ENCODE assay signal across 8 cellular contexts in genomic region chr1:32394141-32394889, GRCh38. TPM values are rescaled to one million over a fixed set of nuclear protein-coding genes. Genes with fewer than 3 reads are reported as not detected.
DNase-seq lines count a peak whose midpoint lies in the region; ATAC-seq and TF ChIP-seq lines count a peak whose summit lies in the region.

TSS of gene BSDC1 (minus strand) at chr1:32394441. CDS start at chr1:32394414, 27 bp downstream.

- BruUV-seq in PC-3 (replicated peaks; lab: Mats Ljungman, UMichigan) = no TSS peak

- intact Hi-C loops in PC-3 (cut with micrococcal nuclease) = loop anchor here (1.0 kb wide), 1 partner anchor 43 kb away; no protein-coding TSS in a partner anchor

- H3K27ac ChIP-seq in PC-3 (ENCODE audit: low read length) = peak within 1 kb of the TSS; percentile 53

- H3K9ac ChIP-seq in PC-3 (ENCODE audit: low read length) = peak within 1 kb of the TSS; percentile 83

- peak within 1 kb of the TSS; percentile 90 for H2AFZ ChIP-seq in PC-3 (ENCODE audit: low read length)

- 0 out of 2 replicates have a peak, but pooled peaks have one; percentile 5 for TF ChIP-seq EP300 in Ishikawa (IDR thresholded peaks at IDR 0.05; ENCODE audit: borderline replicate concordance)

- no peaks in the 10 kb centered on the region for H3K27me3 ChIP-seq in PC-3 (ENCODE audit: low read length)
- no peaks in the 10 kb centered on the region for H3K27me3 ChIP-seq in mononuclear cell (ENCODE audit: insufficient read depth, low read length)

- peak; percentile 97 for DNase-seq in DMS114 treated with DMSO at 0.1 percent for 48 hours (lab: John Stamatoyannopoulos, UW; ENCODE audit: unreplicated experiment)
- DNase-seq in PC-3 = peak; percentile 99
- peak; percentile 99 for DNase-seq in activated T-cell treated with anti-CD3 and anti-CD28 coated beads for 48 hours (ENCODE audit: low read depth)
- DNase-seq in epithelial cell of esophagus (ENCODE audit: low read depth) = peak; percentile 98
- DNase-seq in stimulated activated CD8-positive, alpha-beta memory T cell treated with anti-CD3 and anti-CD28 coated beads, Interleukin-4, amount 100 ng/mL, for 1 hour (ENCODE audit: low read depth in 2 of 2, low spot score in 1 of 2) = peak; percentile 89 to 95

- no peaks in the 10 kb centered on the region for H3K9me2 ChIP-seq in PC-3 (replicated peaks; ENCODE audit: low read length)

- H3K4me2 ChIP-seq in PC-3 (ENCODE audit: low read length) = peak within 1 kb of the TSS; percentile 93

- H3K79me2 ChIP-seq in PC-3 (ENCODE audit: low read length) = peaks cover 43% of the 10 kb centered on the region

- H3K9me3 ChIP-seq in PC-3 (ENCODE audit: low read length) (no peaks in the 10 kb centered on the region), mononuclear cell (ENCODE audit: low read depth, low read length) (no peaks in the 10 kb centered on the region)

- H3F3A ChIP-seq in PC-3 (ENCODE audit: low read length, unreplicated experiment) = no peaks in the 10 kb centered on the region

- POLR2A ChIA-PET in PC-3 (lab: Charles Lee; ENCODE audit: unreplicated experiment) = interaction anchor here (0.5 to 1.3 kb wide), 5 partner anchors 14 to 981 kb away, joined by 3 to 6 read pairs (median 3); partner anchors contain the start of gene MARCKSL1

- H3K4me3 ChIP-seq in PC-3 (ENCODE audit: low read length) = peak within 1 kb of the TSS; percentile 87
- peak within 1 kb of the TSS; percentile 92 for H3K4me3 ChIP-seq in epithelial cell of esophagus (ENCODE audit: low read length)
- H3K4me3 ChIP-seq in mononuclear cell (ENCODE audit: low read length) = peak within 1 kb of the TSS; percentile 67

- no peak for TF ChIP-seq RAD21 in Ishikawa (IDR thresholded peaks at IDR 0.05; ENCODE audit: low read depth)

- H3K36me3 ChIP-seq in PC-3 (ENCODE audit: low read depth, low read length) = peaks cover 10% of the 10 kb centered on the region; the same call in 1 of the 2 replicates

- peak; percentile 96 for ATAC-seq in GM21576 (IDR thresholded peaks at IDR 0.05; ENCODE audit: unreplicated experiment)
- peak; percentile 94 for ATAC-seq in PC-3

- H4K20me1 ChIP-seq in PC-3 (ENCODE audit: low read length) = 0 out of 2 replicates have a peak, but pooled peaks cover 3% of the 10 kb centered on the region

- CTCF ChIA-PET in PC-3 (lab: Charles Lee) = interaction anchor here (0.5 to 0.7 kb wide), 2 partner anchors 178 to 217 kb away, joined by 3 to 16 read pairs; no protein-coding TSS in a partner anchor

- peaks cover 14% of the 10 kb centered on the region for H3K4me1 ChIP-seq in PC-3 (ENCODE audit: insufficient read depth, low read length)
- peaks cover 51% of the 10 kb centered on the region for H3K4me1 ChIP-seq in mononuclear cell (ENCODE audit: insufficient read depth, low read length)

- no peak for TF ChIP-seq CTCF in PC-3 (conservative IDR thresholded peaks at IDR 0.05; ENCODE audit: low read depth, low read length)
- no peak for TF ChIP-seq CTCF in epithelial cell of esophagus (IDR thresholded peaks at IDR 0.05; ENCODE audit: insufficient read depth, low read depth, low read length, missing control alignments)

TF ChIP-seq in Ishikawa, 13 proteins besides CTCF, POLR2A, EP300 and RAD21:
- TF ChIP-seq ZBTB7A (IDR thresholded peaks at IDR 0.05; ENCODE audit: low read depth) (no peak), MAX (IDR thresholded peaks at IDR 0.05) (peak; percentile 40; the same call in 1 of the 2 replicates), TEAD4 (IDR thresholded peaks at IDR 0.05) (no peak), NFIC (IDR thresholded peaks at IDR 0.05) (no peak), CREB1 (IDR thresholded peaks at IDR 0.05; ENCODE audit: low read depth) (peak; percentile 65; the same call in 1 of the 2 replicates), FOXM1 (IDR thresholded peaks at IDR 0.05; ENCODE audit: borderline replicate concordance, low read depth) (no peak), EGR1 (IDR thresholded peaks at IDR 0.05) (no peak; the same call in 1 of the 2 replicates), CEBPB (IDR thresholded peaks at IDR 0.05) (peak; percentile 23; the same call in 1 of the 2 replicates), YY1 (IDR thresholded peaks at IDR 0.05; ENCODE audit: low read depth) (peak; percentile 97), TCF12 (IDR thresholded peaks at IDR 0.05; ENCODE audit: low read depth) (no peak; the same call in 1 of the 2 replicates), REST (IDR thresholded peaks at IDR 0.05; ENCODE audit: low read depth) (0 out of 2 replicates have a peak, but pooled peaks have one; percentile 15), USF1 (IDR thresholded peaks at IDR 0.05) (no peak), TAF1 (IDR thresholded peaks at IDR 0.05; ENCODE audit: low read depth) (peak; percentile 74)

RNA-seq across cellular contexts. Expression of gene BSDC1, which starts in this region (rescaled TPM):
- 59.8 and 68.5 TPM in 2 replicates for total RNA-seq in PC-3 (2014; rRNA removed)
- 134 TPM for total RNA-seq in mononuclear cell

Comparison
In these comparisons a context has a peak if more than half of its experiments do, and no peak if none do; other contexts are left out.
1. Peak in every context shown above with its lines: DNase-seq, ATAC-seq, H3K4me3 ChIP-seq and H3K27ac ChIP-seq.